In the genomic region with DNA sequence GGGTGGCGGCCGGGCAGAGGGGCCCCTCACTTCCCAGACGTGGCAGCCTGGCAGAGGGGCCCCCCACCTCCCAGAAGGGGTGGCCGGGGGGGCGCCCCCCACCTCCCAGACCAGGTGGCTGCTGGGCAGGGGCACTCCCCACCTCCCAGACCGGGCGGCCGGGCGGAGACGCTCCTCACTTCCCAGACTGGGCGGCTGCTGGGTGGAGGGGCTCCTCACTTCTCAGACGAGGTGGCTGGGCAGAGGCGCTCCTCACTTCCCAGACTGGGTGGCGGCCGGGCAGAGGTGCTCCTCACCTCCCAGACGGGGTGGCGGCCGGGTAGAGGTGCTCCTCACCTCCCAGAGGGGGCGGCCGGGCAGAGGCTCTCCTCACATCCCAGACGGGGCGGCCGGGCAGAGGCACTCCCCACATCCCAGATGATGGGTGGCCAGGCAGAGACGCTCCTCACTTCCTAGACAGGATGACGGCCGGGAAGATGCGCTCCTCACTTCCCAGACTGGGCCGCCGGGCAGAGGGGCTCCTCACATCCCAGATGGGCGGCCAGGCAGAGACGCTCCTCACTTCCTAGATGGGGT, we compare ENCODE assay signal across 7 cellular contexts.
A peak's percentile ranks its signal among the peaks of the same experiment; 100 is the strongest.
DNase-seq lines count a peak whose midpoint lies in the region; ATAC-seq, FAIRE-seq and TF ChIP-seq lines count a peak whose summit lies in the region.
"Not testable (repeated sequence)": the region's sequence is repeated elsewhere in the genome, so short reads cannot be mapped to it uniquely, and the experiment has no call there.

No MANE protein-coding gene starts in this region.

- not testable (repeated sequence) for H3K9me3 ChIP-seq in HCT116 (ENCODE audit: control insufficient read depth in 1 of 2, insufficient read depth in 1 of 2, low read depth in 1 of 2, low read length in 2 of 2); WERI-Rb-1 (ENCODE audit: severe bottlenecking); kidney (ENCODE audit: control insufficient read depth in 1 of 2, low read length in 2 of 2)

- H3K27me3 ChIP-seq in HCT116 (ENCODE audit: insufficient read depth, low read length); WERI-Rb-1 (ENCODE audit: insufficient read depth, low read depth, severe bottlenecking): not testable (repeated sequence)

- not testable (repeated sequence) for BruUV-seq in HCT116 (replicated peaks; lab: Mats Ljungman, UMichigan)

- not testable (repeated sequence) for H3K27me3 Mint-ChIP-seq in chondrocyte (ENCODE audit: low read depth); type B pancreatic cell

- not testable (repeated sequence) for DNase-seq in HCT116 (ENCODE audit: low read depth, low spot score)
- DNase-seq in WERI-Rb-1 (peak; percentile 10), chondrocyte (ENCODE audit: low spot score) (peak; percentile 93), Right ventricle myocardium superior (peak; percentile 16), kidney (peak; percentile 68), posterior vena cava (ENCODE audit: low spot score) (peak; percentile 74), type B pancreatic cell (ENCODE audit: extremely low spot score, unreplicated experiment) (peak; percentile 67)

- peaks cover 0 to 17% of the 10 kb centered on the region in 2 experiments; a peak in 2 of 4 replicates for H3K36me3 ChIP-seq in HCT116 (ENCODE audit: control insufficient read depth in 1 of 2, insufficient read depth in 2 of 2, low read length in 2 of 2)
- H3K36me3 ChIP-seq in WERI-Rb-1; kidney (ENCODE audit: control insufficient read depth in 1 of 2, insufficient read depth in 2 of 2, low read length in 2 of 2): not testable (repeated sequence)

- H3K36me3 Mint-ChIP-seq in chondrocyte (ENCODE audit: low read depth); type B pancreatic cell: not testable (repeated sequence)

- H3K9ac ChIP-seq in HCT116 (ENCODE audit: low read length); kidney (ENCODE audit: low read length in 2 of 2): not testable (repeated sequence)

- H3K4me2 ChIP-seq in HCT116 (ENCODE audit: low read length), result not testable (repeated sequence)

- H4K20me1 ChIP-seq in HCT116 (ENCODE audit: insufficient read depth), result not testable (repeated sequence)

- H3K9me2 ChIP-seq in HCT116 (ENCODE audit: insufficient read depth), result not testable (repeated sequence)

- TF ChIP-seq CTCF in HCT116 (IDR thresholded peaks at IDR 0.05 in 2 of 3, conservative IDR thresholded peaks at IDR 0.05 in 1 of 3; ENCODE audit: borderline replicate concordance in 1 of 3, insufficient read depth in 1 of 3, low read depth in 2 of 3, low read length in 2 of 3); WERI-Rb-1 (IDR thresholded peaks at IDR 0.05; ENCODE audit: low read depth, low read length); chondrocyte (IDR thresholded peaks at IDR 0.05); kidney (IDR thresholded peaks at IDR 0.05; ENCODE audit: borderline replicate concordance, extremely low read depth, insufficient read depth); type B pancreatic cell (conservative IDR thresholded peaks at IDR 0.05): not testable (repeated sequence)

- H3K4me3 ChIP-seq in HCT116 (replicated peaks in 1 of 2; ENCODE audit: low read depth in 1 of 2, low read length in 2 of 2); WERI-Rb-1 (ENCODE audit: low read depth, low read length); kidney (ENCODE audit: low read length in 2 of 2): not testable (repeated sequence)

- H3K4me1 Mint-ChIP-seq in chondrocyte (ENCODE audit: low read depth), result peaks cover 42% of the 10 kb centered on the region
- peaks cover 15% of the 10 kb centered on the region for H3K4me1 Mint-ChIP-seq in type B pancreatic cell (ENCODE audit: unreplicated experiment)

- H3K4me1 ChIP-seq in HCT116 (ENCODE audit: control insufficient read depth in 1 of 2, insufficient read depth in 2 of 2, low read length in 2 of 2), result peaks cover 21 to 38% of the 10 kb centered on the region in 2 experiments
- not testable (repeated sequence) for H3K4me1 ChIP-seq in kidney (ENCODE audit: control insufficient read depth in 1 of 2, insufficient read depth in 1 of 2, low read depth in 1 of 2, low read length in 2 of 2)

- intact Hi-C loops in HCT116 (cut with micrococcal nuclease); Right ventricle myocardium superior (cut with DNase I); kidney (cut with DNase I); posterior vena cava (cut with DNase I): not testable (repeated sequence)

- CTCF ChIA-PET in HCT116 (lab: Charles Lee), result not testable (repeated sequence)

- H3K27ac ChIP-seq in HCT116 (ENCODE audit: low read depth, low read length), result peak overlapping the region; percentile 32; the same call in 1 of the 2 replicates
- not testable (repeated sequence) for H3K27ac ChIP-seq in WERI-Rb-1; kidney (ENCODE audit: low read depth in 2 of 2, low read length in 2 of 2)

- not testable (repeated sequence) for TF ChIP-seq RAD21 in HCT116 (IDR thresholded peaks at IDR 0.05; ENCODE audit: low read depth)

- H3K9me3 Mint-ChIP-seq in chondrocyte (ENCODE audit: low read depth), result peaks cover 15% of the 10 kb centered on the region
- not testable (repeated sequence) for H3K9me3 Mint-ChIP-seq in type B pancreatic cell

- not testable (repeated sequence) for TF ChIP-seq POLR2A in HCT116 (IDR thresholded peaks at IDR 0.05; ENCODE audit: borderline replicate concordance, extremely low read depth, insufficient read depth, insufficient read length)

- POLR2A ChIA-PET in HCT116 (lab: Charles Lee), result not testable (repeated sequence)

- FAIRE-seq in kidney (lab: Jason Lieb, UNC), result not testable (repeated sequence)

- not testable (repeated sequence) for H2AFZ ChIP-seq in HCT116 (ENCODE audit: low read depth, low read length, poor library complexity, severe bottlenecking)

- RAD21 ChIA-PET in HCT116 (lab: Charles Lee; ENCODE audit: low non-redundant PET in 1 of 2, low total read pairs in 2 of 2, uncharacterized antibody in 2 of 2, unreplicated experiment in 2 of 2), result not testable (repeated sequence)

- not testable (repeated sequence) for H3K27ac Mint-ChIP-seq in chondrocyte (ENCODE audit: unreplicated experiment); type B pancreatic cell

- not testable (repeated sequence) for H3K79me2 ChIP-seq in HCT116 (ENCODE audit: insufficient read depth, low read length)

- not testable (repeated sequence) for H3K4me3 Mint-ChIP-seq in chondrocyte (ENCODE audit: unreplicated experiment); type B pancreatic cell

- not testable (repeated sequence) for ATAC-seq in HCT116; Right ventricle myocardium superior (ENCODE audit: poor library complexity)
